Comparison of ENCODE assay signal across 8 cellular contexts in the genomic region with DNA sequence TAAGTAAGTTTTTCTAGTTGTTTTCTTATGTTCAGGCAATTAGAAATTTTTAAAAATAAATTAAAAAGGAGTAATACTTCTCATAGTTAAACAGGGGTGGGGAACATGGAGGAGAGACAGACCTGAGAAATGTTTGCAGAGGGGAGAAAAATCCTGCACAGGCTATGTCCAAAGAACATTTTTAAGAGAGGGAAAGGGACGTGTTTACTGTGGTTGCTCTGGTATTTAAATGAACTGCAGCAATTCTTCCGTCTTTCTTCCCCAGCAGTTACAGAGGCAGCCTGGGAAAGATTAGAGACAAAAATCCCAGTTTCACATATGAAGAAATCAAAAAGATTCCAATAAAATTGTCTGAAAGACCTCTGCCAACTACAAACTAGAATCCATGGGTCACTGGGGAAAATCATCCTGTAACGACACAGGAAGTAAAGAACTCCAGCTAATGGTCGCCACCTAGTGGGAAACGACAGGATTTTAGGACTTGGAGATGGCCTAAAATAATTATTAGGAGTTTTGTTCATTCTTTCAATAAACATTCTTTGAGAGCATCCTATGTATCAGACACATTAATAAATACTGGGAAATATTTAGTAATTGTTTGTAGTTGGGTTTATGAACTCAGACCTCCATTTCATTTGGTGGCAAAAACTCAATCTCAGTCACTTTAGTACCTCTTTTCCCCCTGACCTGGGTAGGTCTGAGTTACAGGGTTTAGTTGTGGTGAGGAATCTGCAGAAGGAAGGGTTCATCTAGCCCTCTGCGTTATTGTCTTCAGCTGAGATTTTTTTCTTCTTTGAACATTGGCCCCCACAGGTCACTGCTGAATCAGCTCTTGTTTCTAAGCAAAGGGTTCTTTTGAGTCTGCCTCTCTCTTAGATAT.
DNase-seq lines count a peak whose midpoint lies in the region; ATAC-seq, FAIRE-seq and TF ChIP-seq lines count a peak whose summit lies in the region.

No MANE protein-coding gene starts in this region.

- peak; percentile 77 for DNase-seq in CD1c-positive myeloid dendritic cell (ENCODE audit: extremely low spot score)
- DNase-seq in GM18507 (ENCODE audit: extremely low spot score, insufficient read length, low read depth) = peak; percentile 12
- peak; percentile 7 for DNase-seq in NCI-H128 (lab: John Stamatoyannopoulos, UW; ENCODE audit: unreplicated experiment)
- no peak for DNase-seq in esophagus squamous epithelium (lab: John Stamatoyannopoulos, UW)
- no peak for DNase-seq in effector CD4-positive, alpha-beta T cell

- no peaks in the 10 kb centered on the region for H4K20me1 ChIP-seq in SU-DHL-6 (ENCODE audit: low read depth, low read length)

- H3K4me3 ChIP-seq in SU-DHL-6 (ENCODE audit: insufficient read depth, low read length, poor library complexity, severe bottlenecking) = no peak overlapping the region
- peak overlapping the region in 1 of 4 donors; percentile 17 for H3K4me3 ChIP-seq in esophagus squamous epithelium
- H3K4me3 ChIP-seq in mucosa of stomach (ENCODE audit: low read length) = no peak overlapping the region

- H3K27ac ChIP-seq in SU-DHL-6 (ENCODE audit: low read depth, low read length) (no peak overlapping the region), esophagus squamous epithelium (no peak overlapping the region)

- H3K9ac ChIP-seq in SU-DHL-6 (ENCODE audit: low read length) (peak overlapping the region; percentile 31), mucosa of stomach (ENCODE audit: low read length) (peak overlapping the region; percentile 38)

- WGBS in esophagus squamous epithelium, 2 donors = 8 to 12% methylated on average over 6 of the region's 6 CpGs

- TF ChIP-seq CTCF in SU-DHL-6 (IDR thresholded peaks at IDR 0.05; ENCODE audit: insufficient read depth, low read length, poor library complexity, severe bottlenecking) (peak; percentile 56), esophagus squamous epithelium (IDR thresholded peaks at IDR 0.05) (peak; percentile 51 to 86 (median 77))

- no peaks in the 10 kb centered on the region for H3K27me3 ChIP-seq in SU-DHL-6 (ENCODE audit: low read length)
- H3K27me3 ChIP-seq in esophagus squamous epithelium = no peaks in the 10 kb centered on the region
- H3K27me3 ChIP-seq in mucosa of stomach (ENCODE audit: control insufficient read depth, insufficient read depth, low read length) = no peaks in the 10 kb centered on the region

- H3F3A ChIP-seq in SU-DHL-6 (ENCODE audit: insufficient read depth) = no peaks in the 10 kb centered on the region

- H3K4me1 ChIP-seq in esophagus squamous epithelium (peaks cover 0 to 21% (median 0%) of the 10 kb centered on the region in 3 donors), mucosa of stomach (ENCODE audit: control insufficient read depth, insufficient read depth, low read length) (no peaks in the 10 kb centered on the region)

- H3K9me3 ChIP-seq in SU-DHL-6 (ENCODE audit: insufficient read depth, low read length) = no peaks in the 10 kb centered on the region
- H3K9me3 ChIP-seq in esophagus squamous epithelium = no peaks in the 10 kb centered on the region
- H3K9me3 ChIP-seq in mucosa of stomach (ENCODE audit: control insufficient read depth, low read length) = no peaks in the 10 kb centered on the region

- H3K36me3 ChIP-seq in SU-DHL-6 (ENCODE audit: low read length) (no peaks in the 10 kb centered on the region), esophagus squamous epithelium (no peaks in the 10 kb centered on the region), mucosa of stomach (ENCODE audit: control insufficient read depth, insufficient read depth, low read length) (no peaks in the 10 kb centered on the region)

- peak overlapping the region; percentile 97 for H2AFZ ChIP-seq in SU-DHL-6 (ENCODE audit: low read depth, low read length, severe bottlenecking)

- intact Hi-C loops in esophagus squamous epithelium (cut with DNase I) = loop anchor here (2.0 kb wide), 1 partner anchor 117 kb away; no protein-coding TSS in a partner anchor

- no peaks in the 10 kb centered on the region for H3K79me2 ChIP-seq in SU-DHL-6 (ENCODE audit: insufficient read depth, low read length)

- H3K9me2 ChIP-seq in SU-DHL-6 (replicated peaks; ENCODE audit: insufficient read depth, low read length) = no peaks in the 10 kb centered on the region

- H3K4me2 ChIP-seq in SU-DHL-6 (ENCODE audit: low read depth, low read length, poor library complexity, severe bottlenecking) = peak overlapping the region; percentile 62

- peak; percentile 73 for ATAC-seq in HG02885 (IDR thresholded peaks at IDR 0.05; ENCODE audit: poor library complexity, unreplicated experiment)

- peak; percentile 90 for FAIRE-seq in GM18507 (lab: Jason Lieb, UNC)

- no peak for TF ChIP-seq POLR2A in esophagus squamous epithelium (IDR thresholded peaks at IDR 0.05)

Comparison
In these comparisons a context has a peak if more than half of its experiments do, and no peak if none do; other contexts are left out.
1. DNase-seq: peak in CD1c-positive myeloid dendritic cell (single experiment), GM18507 (single experiment) and NCI-H128 (single experiment); none in esophagus squamous epithelium (single experiment) and effector CD4-positive, alpha-beta T cell (single experiment).